Comparison of ENCODE assay signal across 15 cellular contexts in the genomic region with DNA sequence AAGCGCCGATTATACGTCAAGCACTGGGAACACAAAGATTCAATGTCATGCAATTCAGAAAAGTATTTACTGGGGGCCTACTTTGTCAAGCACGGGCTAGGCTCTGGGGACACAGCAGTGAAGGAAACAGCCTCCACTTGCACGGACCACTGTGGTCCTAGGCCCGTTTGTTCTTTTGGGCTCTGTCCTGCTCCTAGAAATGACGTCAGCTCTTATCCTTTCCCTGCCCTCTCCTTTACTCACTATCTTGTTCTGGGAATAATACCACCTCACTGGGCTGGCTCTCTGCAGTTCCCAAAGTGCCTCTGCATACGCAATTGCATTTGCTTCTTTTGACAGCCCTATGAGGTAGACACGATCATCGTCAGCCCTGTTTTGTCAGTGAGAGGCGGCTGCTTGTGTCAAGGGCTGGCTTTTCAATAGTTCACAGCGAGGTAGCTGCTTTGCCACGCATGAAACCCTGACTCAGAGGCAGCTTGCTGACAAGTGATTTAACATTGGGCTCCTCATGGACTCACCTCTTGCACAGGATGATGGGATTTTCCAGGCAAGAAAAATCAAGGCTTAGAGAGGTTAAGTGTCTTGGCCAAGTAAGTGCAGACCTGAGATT.
A peak's percentile ranks its signal among the peaks of the same experiment; 100 is the strongest.
DNase-seq lines count a peak whose midpoint lies in the region.
"Had no signal": no experiment of that assay in that cellular context is flagged by ENCODE, and none has a peak within 500 bp of the region (broad histone marks: within the 10 kb centered on the region; RNA-seq: fewer than 3 reads in every experiment).

No MANE protein-coding gene starts in this region.

- DNase-seq in activated CD4-positive, CD25-positive, alpha-beta regulatory T cell (lab: John Stamatoyannopoulos, UW) = peak in 3 of 4 experiments; percentile 32 to 52 (median 51)
- DNase-seq in activated CD4-positive, CD25-positive, alpha-beta regulatory T cell treated with anti-CD3 and anti-CD28 coated beads, Interleukin-2, amount 50 U/mL, for 72 hours = no peak
- DNase-seq in astrocyte of the hippocampus (ENCODE audit: low read depth, low spot score) = peak; percentile 44
- peak; percentile 12 for DNase-seq in glomerular visceral epithelial cell (ENCODE audit: extremely low spot score)
- DNase-seq in stimulated activated naive CD4-positive, alpha-beta T cell treated with Interleukin-2 at 50 U/mL for 16 hours (lab: John Stamatoyannopoulos, UW) = peak; percentile 31
- no peak for DNase-seq in UCSD-AML1 (lab: John Stamatoyannopoulos, UW; ENCODE audit: unreplicated experiment)
- no peak for DNase-seq in NCI-H345 treated with DMSO at 0.1 percent for 48 hours (lab: John Stamatoyannopoulos, UW; ENCODE audit: unreplicated experiment)
- DNase-seq in stimulated activated CD4-positive, alpha-beta T cell treated with anti-CD3 and anti-CD28 coated beads, Interleukin-1b, Interleukin-23, amount 100 ng/mL, for 48 hours = no peak
- DNase-seq: activated gamma-delta T cell treated with Interleukin-2 at 50 U/mL for 16 hours; activated T-cell treated with anti-CD3 and anti-CD28 coated beads, Interleukin-2, amount 50 U/mL, for 1 hour; central memory CD4-positive, alpha-beta T cell; DND-41; NCI-H524; stimulated activated CD4-positive, alpha-beta T cell treated with anti-CD3 and anti-CD28 coated beads, Interleukin-12 subunit alpha, Interleukin-12 subunit beta, amount 100 ng/mL, for 4 hours; upper lobe of left lung had no signal

Comparison
In these comparisons a context has a peak if more than half of its experiments do, and no peak if none do; other contexts are left out.
1. DNase-seq: peak in activated CD4-positive, CD25-positive, alpha-beta regulatory T cell (3 of 4), astrocyte of the hippocampus (single experiment), glomerular visceral epithelial cell (single experiment) and stimulated activated naive CD4-positive, alpha-beta T cell treated with Interleukin-2 at 50 U/mL for 16 hours (single experiment); none in activated CD4-positive, CD25-positive, alpha-beta regulatory T cell treated with anti-CD3 and anti-CD28 coated beads, Interleukin-2, amount 50 U/mL, for 72 hours (single experiment), UCSD-AML1 (single experiment), NCI-H345 treated with DMSO at 0.1 percent for 48 hours (single experiment) and stimulated activated CD4-positive, alpha-beta T cell treated with anti-CD3 and anti-CD28 coated beads, Interleukin-1b, Interleukin-23, amount 100 ng/mL, for 48 hours (single experiment).